Comparison of ENCODE assay signal across 8 cellular contexts in genomic region chr19:9584073-9584833, GRCh38. TPM values are rescaled to one million over a fixed set of nuclear protein-coding genes. Genes with fewer than 3 reads are reported as not detected.
DNase-seq lines count a peak whose midpoint lies in the region; ATAC-seq lines count a peak whose summit lies in the region.

Gene ZNF121, minus strand, starts transcription at chr19:9584504. Its CDS starts 16,407 bp downstream, at chr19:9568097.

- ATAC-seq in GM18858 (IDR thresholded peaks at IDR 0.05; ENCODE audit: unreplicated experiment) (peak; percentile 53), HG03108 (IDR thresholded peaks at IDR 0.05; ENCODE audit: unreplicated experiment) (peak; percentile 81)

- DNase-seq in A172 (ENCODE audit: low spot score), result peak; percentile 78
- DNase-seq in NCI-H2227 treated with DMSO at 0.1 percent for 48 hours (lab: John Stamatoyannopoulos, UW), result peak; percentile 75
- peak; percentile 59 for DNase-seq in activated CD4-positive, CD25-positive, alpha-beta regulatory T cell treated with anti-CD3 and anti-CD28 coated beads, Interleukin-2, amount 50 U/mL, for 16 hours (ENCODE audit: low read depth, low spot score)
- DNase-seq in central memory CD4-positive, alpha-beta T cell, result peak; percentile 66
- peak; percentile 73 for DNase-seq in iris pigment epithelial cell (ENCODE audit: low read depth)
- DNase-seq in stimulated activated CD4-positive, alpha-beta T cell treated with anti-CD3 and anti-CD28 coated beads, Interleukin-12 subunit alpha, Interleukin-12 subunit beta, amount 100 ng/mL, for 4 hours, result peak; percentile 84

RNA-seq across cellular contexts. Expression of gene ZNF121, which starts in this region (rescaled TPM):
- 39.4 and 41.5 TPM in 2 replicates for total RNA-seq in A172 (2014; rRNA removed; shearing (Covaris generic))

Comparison
In these comparisons a context has a peak if more than half of its experiments do, and no peak if none do; other contexts are left out.
1. Peak in every context shown above with its lines: DNase-seq and ATAC-seq.